ENCODE assay signal across 6 cellular contexts in genomic region chr22:19143967-19144400, GRCh38. TPM values are rescaled to one million over a fixed set of nuclear protein-coding genes. Genes with fewer than 3 reads are reported as not detected.
DNase-seq lines count a peak whose midpoint lies in the region; ATAC-seq and TF ChIP-seq lines count a peak whose summit lies in the region.

No MANE protein-coding gene starts in this region.

- ATAC-seq in gastrocnemius medialis: peak in 1 of 2 donors; percentile 8

- peak overlapping the region; percentile 84 for H3K27ac ChIP-seq in BLaER1
- peak overlapping the region; percentile 39 for H3K27ac ChIP-seq in duodenal mucosa (ENCODE audit: low read depth, low read length)
- H3K27ac ChIP-seq in gastrocnemius medialis: peak overlapping the region; percentile 81 to 86 (median 84)

- H3K4me1 ChIP-seq in BLaER1 (peaks cover 13% of the 10 kb centered on the region), duodenal mucosa (ENCODE audit: control insufficient read depth in 1 of 2, insufficient read depth in 2 of 2, low read length in 2 of 2) (peaks cover 3 to 12% of the 10 kb centered on the region in 2 donors), gastrocnemius medialis (peaks cover 8% of the 10 kb centered on the region in 2 donors)

- intact Hi-C loops in gastrocnemius medialis (cut with DNase I; ENCODE audit: low total_unique reads): loop anchor here (1.0 to 2.0 kb wide), 4 partner anchors 22 to 487 kb away; partner anchors contain the start of genes CDC45, DGCR2 and UFD1

- peaks cover 6% of the 10 kb centered on the region for H3K9me3 ChIP-seq in BLaER1
- no peaks in the 10 kb centered on the region for H3K9me3 ChIP-seq in duodenal mucosa (ENCODE audit: control insufficient read depth in 1 of 2, low read length in 2 of 2)
- H3K9me3 ChIP-seq in gastrocnemius medialis: no peaks in the 10 kb centered on the region

- peaks cover 41% of the 10 kb centered on the region for H3K36me3 ChIP-seq in BLaER1
- peaks cover 31 to 37% of the 10 kb centered on the region in 2 donors for H3K36me3 ChIP-seq in duodenal mucosa (ENCODE audit: control insufficient read depth in 1 of 2, insufficient read depth in 2 of 2, low read length in 2 of 2)
- H3K36me3 ChIP-seq in gastrocnemius medialis: peaks cover 0 to 39% of the 10 kb centered on the region in 2 donors

- in situ Hi-C loops in gastrocnemius medialis (cut with MboI; ENCODE audit: low sequenced_read_pairs in 4 of 4): loop anchor here in 1 of 4 donors (25.0 kb wide), 1 partner anchor 493 kb away; no protein-coding TSS in a partner anchor

- H3K9ac ChIP-seq in BLaER1: peak overlapping the region; percentile 95
- H3K9ac ChIP-seq in duodenal mucosa (ENCODE audit: low read depth in 1 of 2, low read length in 2 of 2): peak overlapping the region; percentile 78 to 88

- H3K4me2 ChIP-seq in BLaER1: peak overlapping the region; percentile 96

- TF ChIP-seq CTCF in gastrocnemius medialis (IDR thresholded peaks at IDR 0.05 in 4 of 5, conservative IDR thresholded peaks at IDR 0.05 in 1 of 5): no peak

- DNase-seq in M059J (ENCODE audit: low read depth): peak; percentile 16
- no peak for DNase-seq in gastrocnemius medialis
- no peak for DNase-seq in amygdala (lab: John Stamatoyannopoulos, UW)
- no peak for DNase-seq in T1000 (lab: John Stamatoyannopoulos, UW)

- no peak for TF ChIP-seq POLR2A in gastrocnemius medialis (IDR thresholded peaks at IDR 0.05)

- H3K4me3 ChIP-seq in BLaER1 (peak overlapping the region; percentile 97), duodenal mucosa (ENCODE audit: low read depth in 1 of 2, low read length in 2 of 2) (peak overlapping the region; percentile 90 to 99), gastrocnemius medialis (peak overlapping the region; percentile 78 to 96 (median 89))

- peaks cover 17% of the 10 kb centered on the region for H3K27me3 ChIP-seq in BLaER1
- peaks cover 17 to 20% of the 10 kb centered on the region in 2 donors for H3K27me3 ChIP-seq in duodenal mucosa (ENCODE audit: control insufficient read depth in 1 of 2, insufficient read depth in 2 of 2, low read length in 2 of 2)
- peaks cover 9 to 12% (median 11%) of the 10 kb centered on the region in 3 donors for H3K27me3 ChIP-seq in gastrocnemius medialis

- H4K20me1 ChIP-seq in BLaER1: peaks cover 39% of the 10 kb centered on the region

RNA-seq across cellular contexts. Expression of gene ESS2, which starts 0.5 kb away (rescaled TPM):
- total RNA-seq in M059J (2014; rRNA removed; shearing (Covaris generic)): 15.8 and 17.3 TPM in 2 replicates
- 10 to 100 TPM in 2 of 4 donors, 1 to 10 TPM in 2; 7.5 to 25.3 (median 12.0) TPM for total RNA-seq in gastrocnemius medialis

RNA-seq across cellular contexts. Expression of gene GSC2, which starts 6.1 kb away (rescaled TPM):
- total RNA-seq in M059J (2014; rRNA removed; shearing (Covaris generic)): not detected in 2 replicates
- not detected for total RNA-seq in gastrocnemius medialis

RNA-seq across cellular contexts. Expression of gene TSSK2, which starts 12.9 kb away (rescaled TPM):
- not detected in 2 replicates for total RNA-seq in M059J (2014; rRNA removed; shearing (Covaris generic))
- under 1 TPM in 3 of 4 donors, not detected in 1; 0.19 to 0.33 (median 0.25) TPM for total RNA-seq in gastrocnemius medialis

RNA-seq across cellular contexts. Expression of gene DGCR2, which starts 21.8 kb away (rescaled TPM):
- 33.7 and 34.3 TPM in 2 replicates for total RNA-seq in M059J (2014; rRNA removed; shearing (Covaris generic))
- total RNA-seq in gastrocnemius medialis: 10 to 100 TPM; 30.0 to 72.7 (median 43.5) TPM

RNA-seq across cellular contexts. Expression of gene SLC25A1, which starts 34.6 kb away (rescaled TPM):
- total RNA-seq in M059J (2014; rRNA removed; shearing (Covaris generic)): 109 and 121 TPM in 2 replicates
- total RNA-seq in gastrocnemius medialis: 10 to 100 TPM; 10.5 to 16.6 (median 13.5) TPM
